ENCODE assay signal across 2 cellular contexts in the genomic region with DNA sequence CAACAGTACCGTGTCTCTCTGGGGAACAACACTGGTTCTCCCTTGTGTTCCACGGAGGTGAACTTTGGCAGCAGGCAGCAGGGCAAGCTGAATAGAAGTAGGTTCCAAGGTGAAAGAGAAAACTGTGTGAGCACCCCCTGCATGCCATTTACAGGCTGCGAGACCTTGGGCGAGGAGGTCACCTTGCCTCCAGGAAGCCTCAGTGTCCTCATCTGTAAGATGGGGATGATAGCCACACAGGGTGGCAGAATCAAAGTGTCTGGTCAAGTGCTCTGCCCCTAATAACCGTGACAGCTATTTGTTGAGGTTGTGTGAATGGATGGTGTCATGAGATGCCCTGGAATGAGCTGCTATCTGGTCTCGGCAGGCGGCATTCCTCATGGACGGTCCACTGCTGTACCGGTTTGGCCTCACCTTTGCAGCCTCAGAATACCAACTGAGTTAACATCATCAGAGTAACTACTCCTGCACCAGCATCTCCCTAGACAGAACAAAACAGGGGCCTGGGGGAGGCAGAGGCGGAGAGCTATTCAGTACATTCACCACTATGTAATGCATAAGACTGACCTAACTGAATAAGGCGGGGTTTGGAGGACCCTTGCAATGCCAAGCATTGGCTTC.
TF ChIP-seq lines count a peak whose summit lies in the region.

No MANE protein-coding gene starts in this region.

TF ChIP-seq in WTC11, 78 proteins besides CTCF, POLR2A, EP300 and RAD21:
- TF ChIP-seq ESRRA (CRISPR knock-in tag; IDR thresholded peaks at IDR 0.05; ENCODE audit: borderline replicate concordance): peak; percentile 89; the same call in 1 of the 2 replicates
- TF ChIP-seq, protein P1, sequence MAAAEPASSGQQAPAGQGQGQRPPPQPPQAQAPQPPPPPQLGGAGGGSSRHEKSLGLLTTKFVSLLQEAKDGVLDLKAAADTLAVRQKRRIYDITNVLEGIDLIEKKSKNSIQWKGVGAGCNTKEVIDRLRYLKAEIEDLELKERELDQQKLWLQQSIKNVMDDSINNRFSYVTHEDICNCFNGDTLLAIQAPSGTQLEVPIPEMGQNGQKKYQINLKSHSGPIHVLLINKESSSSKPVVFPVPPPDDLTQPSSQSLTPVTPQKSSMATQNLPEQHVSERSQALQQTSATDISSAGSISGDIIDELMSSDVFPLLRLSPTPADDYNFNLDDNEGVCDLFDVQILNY (CRISPR knock-in tag; IDR thresholded peaks at IDR 0.05): no peak

TF ChIP-seq in H1, 55 proteins besides CTCF, POLR2A, EP300 and RAD21:
- TF ChIP-seq EGR1 (IDR thresholded peaks at IDR 0.05; ENCODE audit: borderline replicate concordance, low read depth, low read length) (no peak), KDM1A (IDR thresholded peaks at IDR 0.05; ENCODE audit: borderline replicate concordance, low read length) (peak; percentile 73; the same call in 1 of the 2 replicates)
